7 cellular contexts compared by ENCODE assay signal in genomic region chr14:91059576-91060471, GRCh38.
DNase-seq lines count a peak whose midpoint lies in the region; ATAC-seq lines count a peak whose summit lies in the region.

No MANE protein-coding gene starts in this region.

- ATAC-seq in GM18498 (IDR thresholded peaks at IDR 0.05; ENCODE audit: unreplicated experiment) (peak; percentile 38), HG02763 (IDR thresholded peaks at IDR 0.05; ENCODE audit: unreplicated experiment) (peak; percentile 23)
- ATAC-seq in activated CD4-positive, CD25-positive, alpha-beta regulatory T cell treated with anti-CD3 and anti-CD28 coated beads, Interleukin-2, amount 50 U/mL, for 24 hours, result peak; percentile 6 to 11

- DNase-seq in NCI-H1694 (lab: John Stamatoyannopoulos, UW), result peak; percentile 49
- DNase-seq in central memory CD4-positive, alpha-beta T cell, result peak; percentile 61
- peak; percentile 49 for DNase-seq in stimulated activated CD4-positive, alpha-beta T cell treated with anti-CD3 and anti-CD28 coated beads, Interleukin-1b, Interleukin-23, amount 100 ng/mL, for 48 hours

- H3K27ac ChIP-seq in layer of hippocampus (ENCODE audit: low read depth, low read length), result peak overlapping the region; percentile 95

- no peaks in the 10 kb centered on the region for H3K27me3 ChIP-seq in layer of hippocampus (ENCODE audit: control insufficient read depth, insufficient read depth, low read length)

Comparison
In these comparisons a context has a peak if more than half of its experiments do, and no peak if none do; other contexts are left out.
1. Peak in every context shown above with its lines: DNase-seq, ATAC-seq and H3K27ac ChIP-seq.